18 cellular contexts compared by ENCODE assay signal in genomic region chr1:230050973-230051735, GRCh38.
"Had no signal": no experiment of that assay in that cellular context is flagged by ENCODE, and none has a peak within 500 bp of the region (broad histone marks: within the 10 kb centered on the region; RNA-seq: fewer than 3 reads in every experiment).

No MANE protein-coding gene starts in this region.

- DNase-seq: activated CD4-positive, alpha-beta T cell treated with anti-CD3 and anti-CD28 coated beads, Interleukin-2, amount 50 U/mL, for 4 hours; activated CD4-positive, CD25-positive, alpha-beta regulatory T cell treated with anti-CD3 and anti-CD28 coated beads, Interleukin-2, amount 50 U/mL, for 72 hours; activated effector memory CD4-positive, alpha-beta T cell treated with anti-CD3 and anti-CD28 coated beads, Interleukin-2, amount 50 U/mL, for 16 hours; activated T-cell treated with anti-CD3 and anti-CD28 coated beads, Interleukin-2, amount 50 U/mL, for 48 hours; dermis blood vessel endothelial cell; effector memory CD8-positive, alpha-beta T cell; foreskin melanocyte; kidney glomerular epithelial cell; mesenchymal stem cell; nucleus accumbens; posterior cingulate gyrus; stimulated activated CD4-positive, alpha-beta T cell treated with anti-CD3 and anti-CD28 coated beads, Interleukin-2, amount 100 ng/mL, for 48 hours; stimulated activated naive B cell treated with anti-CD40 and anti-IgM and Interleukin-4, amounts not matched to agents 10 μg/mL and 1 μg/mL and 100 μg/mL, for 72 hours; thyroid gland had no signal

- H3K4me1 ChIP-seq: ascending aorta, breast epithelium, right atrium auricular region, thyroid gland had no signal

- H3K27ac ChIP-seq: ascending aorta, breast epithelium, right atrium auricular region, thyroid gland had no signal

- H3K36me3 ChIP-seq: ascending aorta, breast epithelium, right atrium auricular region, thyroid gland had no signal

- H3K4me3 Mint-ChIP-seq: effector memory CD8-positive, alpha-beta T cell; natural killer cell treated with Interleukin-12 subunit alpha and Interleukin-12 subunit beta and Interleukin-15 and Interleukin-18, amount 100 ng/mL, for 72 hours; stimulated activated naive B cell treated with anti-CD40 and anti-IgM and Interleukin-4, amounts not matched to agents 10 μg/mL and 1 μg/mL and 100 μg/mL, for 72 hours had no signal

- H3K4me3 ChIP-seq: ascending aorta, breast epithelium, right atrium auricular region, thyroid gland had no signal

- H3K9me3 ChIP-seq: ascending aorta, breast epithelium, right atrium auricular region, thyroid gland had no signal

- H3K27ac Mint-ChIP-seq: natural killer cell treated with Interleukin-12 subunit alpha and Interleukin-12 subunit beta and Interleukin-15 and Interleukin-18, amount 100 ng/mL, for 72 hours; stimulated activated naive B cell treated with anti-CD40 and anti-IgM and Interleukin-4, amounts not matched to agents 10 μg/mL and 1 μg/mL and 100 μg/mL, for 72 hours had no signal

- H3K27me3 Mint-ChIP-seq: stimulated activated naive B cell treated with anti-CD40 and anti-IgM and Interleukin-4, amounts not matched to agents 10 μg/mL and 1 μg/mL and 100 μg/mL, for 72 hours had no signal

- H3K27me3 ChIP-seq: ascending aorta, breast epithelium, right atrium auricular region, thyroid gland had no signal

- H3K9me3 Mint-ChIP-seq: effector memory CD8-positive, alpha-beta T cell; natural killer cell treated with Interleukin-12 subunit alpha and Interleukin-12 subunit beta and Interleukin-15 and Interleukin-18, amount 100 ng/mL, for 72 hours had no signal

- H3K36me3 Mint-ChIP-seq: natural killer cell treated with Interleukin-12 subunit alpha and Interleukin-12 subunit beta and Interleukin-15 and Interleukin-18, amount 100 ng/mL, for 72 hours; stimulated activated naive B cell treated with anti-CD40 and anti-IgM and Interleukin-4, amounts not matched to agents 10 μg/mL and 1 μg/mL and 100 μg/mL, for 72 hours had no signal
